ENCODE assay signal across 15 cellular contexts in the genomic region with DNA sequence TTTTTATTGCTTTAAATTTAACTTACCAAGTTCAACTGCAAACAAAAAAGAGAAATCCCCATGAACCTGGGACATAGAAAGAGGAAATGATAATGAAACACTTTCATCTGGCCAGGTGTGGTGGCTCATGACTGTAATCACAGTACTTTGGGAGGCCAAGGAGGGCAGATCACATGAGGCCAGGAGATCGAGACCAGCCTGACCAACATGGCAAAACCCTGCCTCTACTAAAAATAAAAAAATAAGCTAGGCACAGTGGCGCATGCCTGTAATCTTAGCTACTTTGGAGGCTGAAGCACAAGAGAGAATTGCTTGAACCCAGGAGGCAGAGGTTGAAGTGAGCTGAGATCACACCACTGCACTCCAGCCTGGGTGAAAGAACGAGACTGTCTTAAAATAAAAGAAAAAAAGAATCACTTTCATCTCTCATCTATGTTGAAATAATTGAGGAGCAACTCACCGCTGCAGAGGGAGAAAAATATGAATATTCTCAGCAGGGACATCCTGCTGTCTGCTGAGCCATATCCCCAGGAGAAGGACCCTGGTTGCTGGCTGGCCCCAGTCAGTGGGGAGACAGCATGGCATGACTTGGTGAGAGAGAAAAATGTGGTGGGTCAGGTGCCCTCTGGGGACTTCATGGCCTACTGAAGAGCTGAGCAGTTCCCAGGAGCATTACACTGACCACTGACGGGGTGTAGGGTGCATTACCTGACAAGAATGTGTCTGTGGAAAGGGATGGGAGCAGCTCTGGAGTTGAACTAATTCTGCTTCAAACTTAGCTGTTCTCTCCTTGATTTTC.
DNase-seq lines count a peak whose midpoint lies in the region; ATAC-seq and TF ChIP-seq lines count a peak whose summit lies in the region.
"Had no signal": no experiment of that assay in that cellular context is flagged by ENCODE, and none has a peak within 500 bp of the region (broad histone marks: within the 10 kb centered on the region; RNA-seq: fewer than 3 reads in every experiment).

No MANE protein-coding gene starts in this region.

- H3K4me1 ChIP-seq in prostate gland (replicated peaks) = peaks cover 2% of the 10 kb centered on the region
- no peaks in the 10 kb centered on the region for H3K4me1 ChIP-seq in upper lobe of left lung
- H3K4me1 ChIP-seq in mucosa of descending colon (ENCODE audit: low read depth) = no peaks in the 10 kb centered on the region
- H3K4me1 ChIP-seq: sigmoid colon had no signal

- DNase-seq in prostate gland (ENCODE audit: low spot score) (no peak), upper lobe of left lung (no peak), amniotic stem cell (lab: John Stamatoyannopoulos, UW) (no peak), mucosa of descending colon (no peak), iPS-NIHi11 (ENCODE audit: low spot score) (no peak)
- DNase-seq: activated naive CD4-positive, alpha-beta T cell treated with Interleukin-2 at 50 U/mL for 16 hours; hypothalamus; IMR-90; NCI-H1048; NCI-H2227 treated with DMSO at 0.1 percent for 48 hours; sigmoid colon; stimulated activated naive CD8-positive, alpha-beta T cell treated with anti-CD3 and anti-CD28 coated beads, Interleukin-15, Interleukin-2, amounts not matched to agents 100 U/mL and 50 U/mL, for 24 hours had no signal

- H3K27ac ChIP-seq in prostate gland (peak overlapping the region; percentile 57 to 70), upper lobe of left lung (no peak overlapping the region)
- H3K27ac ChIP-seq: sigmoid colon had no signal

- H3K36me3 ChIP-seq in prostate gland = no peaks in the 10 kb centered on the region
- H3K36me3 ChIP-seq in upper lobe of left lung = no peaks in the 10 kb centered on the region
- no peaks in the 10 kb centered on the region for H3K36me3 ChIP-seq in mucosa of descending colon (ENCODE audit: low read depth)
- H3K36me3 ChIP-seq: sigmoid colon had no signal

- TF ChIP-seq POLR2A in prostate gland (IDR thresholded peaks at IDR 0.05) (no peak), upper lobe of left lung (IDR thresholded peaks at IDR 0.05) (no peak)

- ATAC-seq in GM19328 (IDR thresholded peaks at IDR 0.05; ENCODE audit: unreplicated experiment) (peak; percentile 47), GM21723 (IDR thresholded peaks at IDR 0.05; ENCODE audit: unreplicated experiment) (peak; percentile 84), HG03196 (IDR thresholded peaks at IDR 0.05; ENCODE audit: unreplicated experiment) (peak; percentile 44), upper lobe of left lung (ENCODE audit: low FRiP score in 2 of 2) (no peak), mucosa of descending colon (no peak)
- ATAC-seq: stimulated activated naive CD8-positive, alpha-beta T cell treated with anti-CD3 and anti-CD28 coated beads, Interleukin-15, Interleukin-2, amounts not matched to agents 100 U/mL and 50 U/mL, for 24 hours had no signal

- intact Hi-C loops in prostate gland (cut with DNase I) (no loop called here), mucosa of descending colon (cut with DNase I, micrococcal nuclease) (no loop called here)

- TF ChIP-seq EP300 in upper lobe of left lung (IDR thresholded peaks at IDR 0.05) = no peak

- H3K9me3 ChIP-seq in prostate gland (no peaks in the 10 kb centered on the region), upper lobe of left lung (no peaks in the 10 kb centered on the region), mucosa of descending colon (no peaks in the 10 kb centered on the region)
- H3K9me3 ChIP-seq: sigmoid colon had no signal

- 88% methylated on average over 5 of the region's 5 CpGs for WGBS in prostate gland
- 85 to 88% methylated on average over 5 of the region's 5 CpGs for WGBS in upper lobe of left lung, 2 donors

- TF ChIP-seq CTCF in prostate gland (IDR thresholded peaks at IDR 0.05) (no peak), upper lobe of left lung (IDR thresholded peaks at IDR 0.05) (no peak), mucosa of descending colon (IDR thresholded peaks at IDR 0.05) (no peak)

- no peak overlapping the region for H3K4me3 ChIP-seq in prostate gland
- H3K4me3 ChIP-seq in upper lobe of left lung = no peak overlapping the region
- no peak overlapping the region for H3K4me3 ChIP-seq in mucosa of descending colon
- H3K4me3 ChIP-seq: sigmoid colon had no signal

- H3K27me3 ChIP-seq in prostate gland (replicated peaks; ENCODE audit: insufficient read depth) (no peaks in the 10 kb centered on the region), upper lobe of left lung (no peaks in the 10 kb centered on the region)
- H3K27me3 ChIP-seq: sigmoid colon had no signal

Comparison
In these comparisons a context has a peak if more than half of its experiments do, and no peak if none do; other contexts are left out.
1. ATAC-seq: peak in GM19328 (single experiment), GM21723 (single experiment) and HG03196 (single experiment); none in upper lobe of left lung (0 of 2) and mucosa of descending colon (single experiment).
2. H3K27ac ChIP-seq: peak in prostate gland (2 of 2); none in upper lobe of left lung (0 of 4).